Comparison of ENCODE assay signal across 9 cellular contexts in genomic region chr3:143974181-143974876, GRCh38. TPM values are rescaled to one million over a fixed set of nuclear protein-coding genes. Genes with fewer than 3 reads are reported as not detected.
DNase-seq lines count a peak whose midpoint lies in the region; ATAC-seq and TF ChIP-seq lines count a peak whose summit lies in the region.
"Had no signal": no experiment of that assay in that cellular context is flagged by ENCODE, and none has a peak within 500 bp of the region (broad histone marks: within the 10 kb centered on the region; RNA-seq: fewer than 3 reads in every experiment).

No MANE protein-coding gene starts in this region.

- H3K4me3 Mint-ChIP-seq in Caco-2 (ENCODE audit: unreplicated experiment), result peak overlapping the region; percentile 89
- H3K4me3 Mint-ChIP-seq in effector memory CD8-positive, alpha-beta T cell, result peak overlapping the region; percentile 91 to 94

- H3K79me2 ChIP-seq in osteoblast (ENCODE audit: insufficient read depth, low read length), result peaks cover 30% of the 10 kb centered on the region

- peak overlapping the region; percentile 1 for H2AFZ ChIP-seq in osteoblast (ENCODE audit: low read length)

- H3K4me3 ChIP-seq in Caco-2 (ENCODE audit: low read depth, low read length) (peak overlapping the region; percentile 96), osteoblast (ENCODE audit: insufficient read depth, low read length) (peak overlapping the region; percentile 96), adrenal gland (peak overlapping the region in 1 of 4 donors; percentile 94)

- POLR2A ChIA-PET in Caco-2 (lab: Charles Lee), result interaction anchor here (0.5 kb wide), 1 partner anchor 201 kb away, joined by 8 read pairs; no protein-coding TSS in a partner anchor

- H3K27me3 Mint-ChIP-seq in Caco-2 (ENCODE audit: insufficient read depth, unreplicated experiment), result no peaks in the 10 kb centered on the region
- no peaks in the 10 kb centered on the region for H3K27me3 Mint-ChIP-seq in effector memory CD8-positive, alpha-beta T cell

- H3K4me1 Mint-ChIP-seq in Caco-2 (ENCODE audit: low read depth, unreplicated experiment), result peaks cover 7% of the 10 kb centered on the region
- H3K4me1 Mint-ChIP-seq in effector memory CD8-positive, alpha-beta T cell (ENCODE audit: low read depth in 2 of 2), result peaks cover 26 to 42% of the 10 kb centered on the region in 2 donors

- H3K9me3 Mint-ChIP-seq in Caco-2 (ENCODE audit: unreplicated experiment), result no peaks in the 10 kb centered on the region
- no peaks in the 10 kb centered on the region for H3K9me3 Mint-ChIP-seq in effector memory CD8-positive, alpha-beta T cell

- WGBS in adrenal gland, 4 donors, result 26 to 34% (median 31%) methylated on average over 5 of the region's 5 CpGs

- peaks cover 11% of the 10 kb centered on the region for H3K36me3 Mint-ChIP-seq in Caco-2 (ENCODE audit: insufficient read depth, unreplicated experiment)
- peaks cover 23% of the 10 kb centered on the region for H3K36me3 Mint-ChIP-seq in effector memory CD8-positive, alpha-beta T cell (ENCODE audit: insufficient read depth)

- no peak for TF ChIP-seq POLR2A in adrenal gland (IDR thresholded peaks at IDR 0.05)

- H3K4me1 ChIP-seq in Caco-2, result peaks cover 32% of the 10 kb centered on the region
- H3K4me1 ChIP-seq in osteoblast (ENCODE audit: insufficient read depth, low read length), result peaks cover 25% of the 10 kb centered on the region
- H3K4me1 ChIP-seq in adrenal gland (replicated peaks in 1 of 2), result peaks cover 7 to 36% of the 10 kb centered on the region in 2 donors

- H3K27me3 ChIP-seq in Caco-2 (replicated peaks; ENCODE audit: control insufficient read depth, insufficient read depth, low read length), result no peaks in the 10 kb centered on the region
- no peaks in the 10 kb centered on the region for H3K27me3 ChIP-seq in osteoblast (ENCODE audit: insufficient read depth, low read length)
- no peaks in the 10 kb centered on the region for H3K27me3 ChIP-seq in adrenal gland

- no peaks in the 10 kb centered on the region for H4K20me1 ChIP-seq in osteoblast (ENCODE audit: insufficient read depth, low read length)

- DNase-seq in Caco-2 (no peak), NCI-H748 (lab: John Stamatoyannopoulos, UW; ENCODE audit: unreplicated experiment) (peak; percentile 7), osteoblast (ENCODE audit: insufficient read length, low spot score, missing footprints) (peak; percentile 63), adrenal gland (no peak), 8988T (no peak)
- no peak for DNase-seq in effector memory CD8-positive, alpha-beta T cell
- DNase-seq: activated effector memory CD4-positive, alpha-beta T cell treated with anti-CD3 and anti-CD28 coated beads, Interleukin-2, amount 50 U/mL, for 16 hours had no signal

- H3K9me3 ChIP-seq in Caco-2, result no peaks in the 10 kb centered on the region
- H3K9me3 ChIP-seq in osteoblast (ENCODE audit: low read depth, low read length), result no peaks in the 10 kb centered on the region
- no peaks in the 10 kb centered on the region for H3K9me3 ChIP-seq in adrenal gland (replicated peaks in 1 of 3)

- H3K4me2 ChIP-seq in osteoblast (ENCODE audit: insufficient read depth, low read length), result peak overlapping the region; percentile 81

- intact Hi-C loops in Caco-2 (cut with micrococcal nuclease; ENCODE audit: unreplicated experiment), result loop anchor here (5.0 to 10.0 kb wide), 6 partner anchors 323 to 880 kb away; no protein-coding TSS in a partner anchor
- intact Hi-C loops in adrenal gland (cut with DNase I), result no loop called here

- no peaks in the 10 kb centered on the region for H3K36me3 ChIP-seq in Caco-2 (ENCODE audit: control insufficient read depth, insufficient read depth, low read length)
- no peaks in the 10 kb centered on the region for H3K36me3 ChIP-seq in osteoblast (ENCODE audit: insufficient read depth, low read length)
- no peaks in the 10 kb centered on the region for H3K36me3 ChIP-seq in adrenal gland (replicated peaks in 1 of 2)

- H3K27ac ChIP-seq in osteoblast (ENCODE audit: low read depth, low read length) (peak overlapping the region; percentile 48), adrenal gland (peak overlapping the region in 2 of 5 donors; percentile 91 to 98)

- H3K27ac Mint-ChIP-seq in Caco-2 (ENCODE audit: unreplicated experiment), result peak overlapping the region; percentile 75
- H3K27ac Mint-ChIP-seq in effector memory CD8-positive, alpha-beta T cell, result peak overlapping the region in 1 of 2 donors; percentile 95

- CTCF ChIA-PET in Caco-2 (lab: Charles Lee), result no interaction called here

- BruUV-seq in Caco-2 (replicated peaks; lab: Mats Ljungman, UMichigan), result no TSS peak

- no peak for ATAC-seq in effector memory CD8-positive, alpha-beta T cell (replicated peaks)
- ATAC-seq in HG03460 (IDR thresholded peaks at IDR 0.05; ENCODE audit: unreplicated experiment) (no peak), GM19463 (IDR thresholded peaks at IDR 0.05; ENCODE audit: unreplicated experiment) (no peak)

- TF ChIP-seq CTCF in Caco-2 (IDR thresholded peaks at IDR 0.05; ENCODE audit: insufficient read depth in 1 of 2, low read depth in 1 of 2, low read length in 1 of 2, severe bottlenecking in 1 of 2, unreplicated experiment in 1 of 2), result no peak
- TF ChIP-seq CTCF in osteoblast (IDR thresholded peaks at IDR 0.05; ENCODE audit: extremely low read depth, low read depth, low read length), result no peak
- TF ChIP-seq CTCF in adrenal gland (IDR thresholded peaks at IDR 0.05), result no peak

RNA-seq across cellular contexts. Expression of gene DIPK2A, which starts 2.7 kb away (rescaled TPM):
- 29.0 and 30.2 TPM in 2 replicates for total RNA-seq in Caco-2 (2022)
- 18.0 and 38.0 TPM in 2 replicates for total RNA-seq in osteoblast
- total RNA-seq in adrenal gland, result 10 to 100 TPM; 11.8 to 35.5 (median 20.4) TPM
- polyA plus RNA-seq in adrenal gland, result 10 to 100 TPM in 1 of 3 donors, 1 to 10 TPM in 2; 2.5 to 19.3 (median 2.9) TPM

Comparison
In these comparisons a context has a peak if more than half of its experiments do, and no peak if none do; other contexts are left out.
1. DNase-seq: peak in NCI-H748 (single experiment) and osteoblast (single experiment); none in Caco-2 (0 of 2), effector memory CD8-positive, alpha-beta T cell (0 of 3), adrenal gland (0 of 7) and 8988T (single experiment).